19 cellular contexts compared by ENCODE assay signal in the genomic region with DNA sequence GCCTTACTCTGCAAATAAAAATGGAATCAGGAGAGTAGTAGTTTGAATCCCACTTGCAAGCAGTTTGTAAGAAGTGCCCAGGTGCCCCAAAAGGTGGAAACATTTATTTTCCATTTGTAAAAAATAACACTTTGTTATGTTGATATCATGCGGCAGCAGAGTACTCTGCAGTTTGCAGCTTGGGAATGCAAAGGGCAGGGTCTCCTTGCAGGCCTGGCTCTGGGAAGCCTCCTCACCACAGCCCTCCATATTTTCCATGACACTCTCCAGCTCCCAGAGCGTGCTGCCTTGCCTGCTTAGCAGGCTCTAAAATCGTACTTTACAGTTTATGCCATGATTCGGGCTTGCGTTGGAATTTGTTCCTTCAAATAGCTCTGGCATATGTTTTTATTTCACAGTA. TPM values are rescaled to one million over a fixed set of nuclear protein-coding genes. Genes with fewer than 3 reads are reported as not detected.
"Had no signal": no experiment of that assay in that cellular context is flagged by ENCODE, and none has a peak within 500 bp of the region (broad histone marks: within the 10 kb centered on the region; RNA-seq: fewer than 3 reads in every experiment).

No MANE protein-coding gene starts in this region.

- DNase-seq: activated CD4-positive, alpha-beta memory T cell treated with anti-CD3 and anti-CD28 coated beads for 36 hours; activated CD4-positive, alpha-beta T cell treated with anti-CD3 and anti-CD28 coated beads, Interleukin-2, amount 10 ng/mL, durations not matched to agents 7 days and 5 days; activated CD4-positive, CD25-positive, alpha-beta regulatory T cell; activated CD8-positive, alpha-beta memory T cell treated with anti-CD3 and anti-CD28 coated beads for 24 hours; activated gamma-delta T cell; activated naive CD4-positive, alpha-beta T cell treated with anti-CD3 and anti-CD28 coated beads for 36 hours; activated T-cell treated with anti-CD3 and anti-CD28 coated beads, Interleukin-2, amount 50 U/mL, for 48 hours; amygdala; cerebellar nuclear complex; Kasumi-1; NCI-H1048; NCI-H146; NCI-H187 treated with DMSO at 0.1 percent for 48 hours; NCI-H2081 treated with DMSO at 0.1 percent for 48 hours; NCI-H446; NCI-H524; PC-9; SHP77 treated with DMSO at 0.1 percent for 48 hours had no signal

- H3K27ac ChIP-seq: PC-9 had no signal

- H3K4me2 ChIP-seq: PC-9 had no signal

- H3K4me3 ChIP-seq: PC-9 had no signal

- H2AFZ ChIP-seq: PC-9 had no signal

RNA-seq across cellular contexts. Expression of gene TUNAR, which starts 20.0 kb away (rescaled TPM):
- total RNA-seq: activated CD4-positive, alpha-beta memory T cell treated with anti-CD3 and anti-CD28 coated beads for 36 hours; activated CD4-positive, alpha-beta T cell treated with anti-CD3 and anti-CD28 coated beads, Interleukin-2, amount 10 ng/mL, durations not matched to agents 7 days and 5 days; activated naive CD4-positive, alpha-beta T cell treated with anti-CD3 and anti-CD28 coated beads for 36 hours; activated T-helper 17 cell treated with anti-CD3 and anti-CD28 coated beads, Interleukin-2, amount 50 U/mL, for 72 hours; PC-9 had no signal
